In genomic region chr2:96819101-96819875, GRCh38 we compare ENCODE assay signal across 8 cellular contexts. TPM values are rescaled to one million over a fixed set of nuclear protein-coding genes. Genes with fewer than 3 reads are reported as not detected.
A peak's percentile ranks its signal among the peaks of the same experiment; 100 is the strongest.
DNase-seq lines count a peak whose midpoint lies in the region; ATAC-seq and TF ChIP-seq lines count a peak whose summit lies in the region.
"Had no signal": no experiment of that assay in that cellular context is flagged by ENCODE, and none has a peak within 500 bp of the region (broad histone marks: within the 10 kb centered on the region; RNA-seq: fewer than 3 reads in every experiment).

No MANE protein-coding gene starts in this region.

- peak overlapping the region in 1 of 2 donors; percentile 9 for H3K27ac Mint-ChIP-seq in natural killer cell treated with Interleukin-12 subunit alpha and Interleukin-12 subunit beta and Interleukin-15 and Interleukin-18, amount 100 ng/mL, for 72 hours

- no peaks in the 10 kb centered on the region for H3K27me3 ChIP-seq in colonic mucosa
- H3K27me3 ChIP-seq: gastroesophageal sphincter had no signal

- intact Hi-C loops in colonic mucosa (cut with DNase I), result no loop called here

- no peaks in the 10 kb centered on the region for H3K9me3 Mint-ChIP-seq in natural killer cell treated with Interleukin-12 subunit alpha and Interleukin-12 subunit beta and Interleukin-15 and Interleukin-18, amount 100 ng/mL, for 72 hours

- H3K4me3 ChIP-seq in colonic mucosa, result peak overlapping the region; percentile 11

- H3K27ac ChIP-seq in colonic mucosa, result no peak overlapping the region

- ATAC-seq in natural killer cell treated with Interleukin-12 subunit alpha and Interleukin-12 subunit beta and Interleukin-15 and Interleukin-18, amount 100 ng/mL, for 72 hours, result no peak
- no peak for ATAC-seq in GM19395 (IDR thresholded peaks at IDR 0.05; ENCODE audit: unreplicated experiment)
- ATAC-seq: gastroesophageal sphincter had no signal

- peak; percentile 47 for DNase-seq in DMS79 treated with DMSO at 0.1 percent for 48 hours (lab: John Stamatoyannopoulos, UW)
- DNase-seq in NCI-H146 treated with DMSO at 0.1 percent for 48 hours (lab: John Stamatoyannopoulos, UW; ENCODE audit: unreplicated experiment), result peak; percentile 81
- peak; percentile 89 for DNase-seq in colonic mucosa
- DNase-seq in natural killer cell treated with Interleukin-12 subunit alpha and Interleukin-12 subunit beta and Interleukin-15 and Interleukin-18, amount 100 ng/mL, for 72 hours (ENCODE audit: low spot score), result no peak
- DNase-seq in effector CD4-positive, alpha-beta T cell, result no peak
- no peak for DNase-seq in stimulated activated CD4-positive, alpha-beta T cell treated with anti-CD3 and anti-CD28 coated beads, Interleukin-4, amount 100 ng/mL, for 4 hours

- H3K4me3 Mint-ChIP-seq in natural killer cell treated with Interleukin-12 subunit alpha and Interleukin-12 subunit beta and Interleukin-15 and Interleukin-18, amount 100 ng/mL, for 72 hours, result peak overlapping the region; percentile 85

- H3K4me1 Mint-ChIP-seq in natural killer cell treated with Interleukin-12 subunit alpha and Interleukin-12 subunit beta and Interleukin-15 and Interleukin-18, amount 100 ng/mL, for 72 hours (ENCODE audit: low read depth in 2 of 2), result peaks cover 42 to 49% of the 10 kb centered on the region in 2 donors

- H3K9ac ChIP-seq in colonic mucosa (ENCODE audit: low read depth in 2 of 2, low read length in 2 of 2), result peak overlapping the region in 1 of 2 donors; percentile 70

- no peaks in the 10 kb centered on the region for H3K36me3 ChIP-seq in colonic mucosa

- no peak for TF ChIP-seq CTCF in colonic mucosa (IDR thresholded peaks at IDR 0.05)

- H3K27me3 Mint-ChIP-seq in natural killer cell treated with Interleukin-12 subunit alpha and Interleukin-12 subunit beta and Interleukin-15 and Interleukin-18, amount 100 ng/mL, for 72 hours, result no peaks in the 10 kb centered on the region

- peaks cover 28% of the 10 kb centered on the region for H3K4me1 ChIP-seq in colonic mucosa

- H3K9me3 ChIP-seq in colonic mucosa, result no peaks in the 10 kb centered on the region
- H3K9me3 ChIP-seq: gastroesophageal sphincter had no signal

- peaks cover 4% of the 10 kb centered on the region for H3K36me3 Mint-ChIP-seq in natural killer cell treated with Interleukin-12 subunit alpha and Interleukin-12 subunit beta and Interleukin-15 and Interleukin-18, amount 100 ng/mL, for 72 hours

RNA-seq across cellular contexts. Expression of gene CNNM3, which starts 3.2 kb away (rescaled TPM):
- 10 to 100 TPM; 24.4 to 33.0 TPM for total RNA-seq in colonic mucosa
- total RNA-seq in natural killer cell treated with Interleukin-12 subunit alpha and Interleukin-12 subunit beta and Interleukin-15 and Interleukin-18, amount 100 ng/mL, for 72 hours, result 10 to 100 TPM; 15.7 to 32.9 TPM

RNA-seq across cellular contexts. Expression of gene ANKRD23, which starts 24.5 kb away (rescaled TPM):
- total RNA-seq in colonic mucosa, result 1 to 10 TPM; 1.4 to 4.1 TPM
- total RNA-seq in natural killer cell treated with Interleukin-12 subunit alpha and Interleukin-12 subunit beta and Interleukin-15 and Interleukin-18, amount 100 ng/mL, for 72 hours, result 10 to 100 TPM in 1 of 2 donors, 1 to 10 TPM in 1; 7.4 to 12.9 TPM

RNA-seq across cellular contexts. Expression of gene ANKRD39, which starts 38.5 kb away (rescaled TPM):
- total RNA-seq in colonic mucosa, result 10 to 100 TPM; 12.4 to 18.7 TPM
- total RNA-seq in natural killer cell treated with Interleukin-12 subunit alpha and Interleukin-12 subunit beta and Interleukin-15 and Interleukin-18, amount 100 ng/mL, for 72 hours, result 10 to 100 TPM; 27.8 to 41.7 TPM

RNA-seq across cellular contexts. Expression of gene SEMA4C, which starts 50.6 kb away (rescaled TPM):
- total RNA-seq in colonic mucosa, result 10 to 100 TPM; 13.0 to 17.2 TPM
- total RNA-seq in natural killer cell treated with Interleukin-12 subunit alpha and Interleukin-12 subunit beta and Interleukin-15 and Interleukin-18, amount 100 ng/mL, for 72 hours, result 10 to 100 TPM; 17.0 to 18.0 TPM

RNA-seq across cellular contexts. Expression of gene CNNM4, which starts 58.6 kb away (rescaled TPM):
- total RNA-seq in colonic mucosa, result 100 to 1,000 TPM in 1 of 2 donors, 10 to 100 TPM in 1; 80.4 to 190 TPM
- 1 to 10 TPM; 7.3 to 8.4 TPM for total RNA-seq in natural killer cell treated with Interleukin-12 subunit alpha and Interleukin-12 subunit beta and Interleukin-15 and Interleukin-18, amount 100 ng/mL, for 72 hours

Comparison
In these comparisons a context has a peak if more than half of its experiments do, and no peak if none do; other contexts are left out.
1. DNase-seq: peak in DMS79 treated with DMSO at 0.1 percent for 48 hours (single experiment), NCI-H146 treated with DMSO at 0.1 percent for 48 hours (single experiment) and colonic mucosa (single experiment); none in natural killer cell treated with Interleukin-12 subunit alpha and Interleukin-12 subunit beta and Interleukin-15 and Interleukin-18, amount 100 ng/mL, for 72 hours (single experiment), effector CD4-positive, alpha-beta T cell (single experiment) and stimulated activated CD4-positive, alpha-beta T cell treated with anti-CD3 and anti-CD28 coated beads, Interleukin-4, amount 100 ng/mL, for 4 hours (0 of 2).